Comparison of ENCODE assay signal across 15 cellular contexts in genomic region chr1:161721738-161722343, GRCh38. TPM values are rescaled to one million over a fixed set of nuclear protein-coding genes. Genes with fewer than 3 reads are reported as not detected.
DNase-seq lines count a peak whose midpoint lies in the region; ATAC-seq, FAIRE-seq and TF ChIP-seq lines count a peak whose summit lies in the region.
"Had no signal": no experiment of that assay in that cellular context is flagged by ENCODE, and none has a peak within 500 bp of the region (broad histone marks: within the 10 kb centered on the region; RNA-seq: fewer than 3 reads in every experiment).

No MANE protein-coding gene starts in this region.

- H3K27ac Mint-ChIP-seq in dendritic cell treated with granulocyte-macrophage colony-stimulating factor and Interleukin-4, amounts not matched to agents 40 ng/mL and 50 ng/mL, for 4 days, result peak overlapping the region; percentile 72
- no peak overlapping the region for H3K27ac Mint-ChIP-seq in activated naive CD4-positive, alpha-beta T cell treated with anti-CD3 and anti-CD28 coated beads for 36 hours
- H3K27ac Mint-ChIP-seq: T-cell had no signal

- CTCF ChIA-PET in activated naive CD4-positive, alpha-beta T cell treated with anti-CD3 and anti-CD28 coated beads for 36 hours (lab: Charles Lee), result interaction anchor here (1.0 kb wide), 1 partner anchor 235 kb away, joined by 5 read pairs; no protein-coding TSS in a partner anchor

- peak; percentile 91 for DNase-seq in SIG-M5 treated with dmso at 0.1 percent for 504 hours (lab: John Stamatoyannopoulos, UW; ENCODE audit: unreplicated experiment)
- no peak for DNase-seq in SIG-M5 (lab: John Stamatoyannopoulos, UW)
- peak; percentile 90 for DNase-seq in RCC 7860 (ENCODE audit: low spot score)
- peak; percentile 84 for DNase-seq in stromal cell of bone marrow (ENCODE audit: low read depth)
- DNase-seq in activated naive CD4-positive, alpha-beta T cell treated with anti-CD3 and anti-CD28 coated beads for 36 hours, result no peak
- no peak for DNase-seq in heart right ventricle
- DNase-seq: 8988T, GOT3, substantia nigra had no signal

- H3K27ac ChIP-seq in heart right ventricle, result no peak overlapping the region
- H3K27ac ChIP-seq: epithelial cell of prostate, KMS-11 had no signal

- H3K9me3 Mint-ChIP-seq in dendritic cell treated with granulocyte-macrophage colony-stimulating factor and Interleukin-4, amounts not matched to agents 40 ng/mL and 50 ng/mL, for 4 days, result no peaks in the 10 kb centered on the region
- no peaks in the 10 kb centered on the region for H3K9me3 Mint-ChIP-seq in activated naive CD4-positive, alpha-beta T cell treated with anti-CD3 and anti-CD28 coated beads for 36 hours
- H3K9me3 Mint-ChIP-seq: T-cell had no signal

- ATAC-seq in HG02973 (IDR thresholded peaks at IDR 0.05; ENCODE audit: unreplicated experiment), result no peak
- ATAC-seq in heart right ventricle, result no peak
- ATAC-seq: T-cell had no signal

- no peak overlapping the region for H3K4me3 ChIP-seq in heart right ventricle

- H3K4me3 Mint-ChIP-seq in dendritic cell treated with granulocyte-macrophage colony-stimulating factor and Interleukin-4, amounts not matched to agents 40 ng/mL and 50 ng/mL, for 4 days, result no peak overlapping the region
- no peak overlapping the region for H3K4me3 Mint-ChIP-seq in activated naive CD4-positive, alpha-beta T cell treated with anti-CD3 and anti-CD28 coated beads for 36 hours
- H3K4me3 Mint-ChIP-seq: T-cell had no signal

- 60 to 70% methylated on average over 8 of the region's 8 CpGs for WGBS in heart right ventricle, 2 donors

- H3K27me3 ChIP-seq in heart right ventricle, result peaks cover 0 to 34% (median 17%) of the 10 kb centered on the region in 7 donors

- H3K4me1 ChIP-seq in heart right ventricle, result peaks cover 0 to 41% (median 9%) of the 10 kb centered on the region in 9 donors

- no peaks in the 10 kb centered on the region for H3K36me3 ChIP-seq in heart right ventricle

- FAIRE-seq in RCC 7860 (lab: Jason Lieb, UNC), result peak; percentile 79

- peaks cover 91% of the 10 kb centered on the region for H3K4me1 Mint-ChIP-seq in dendritic cell treated with granulocyte-macrophage colony-stimulating factor and Interleukin-4, amounts not matched to agents 40 ng/mL and 50 ng/mL, for 4 days (ENCODE audit: low read depth)
- H3K4me1 Mint-ChIP-seq in activated naive CD4-positive, alpha-beta T cell treated with anti-CD3 and anti-CD28 coated beads for 36 hours (ENCODE audit: low read depth), result peaks cover 21% of the 10 kb centered on the region

- peaks cover 5% of the 10 kb centered on the region for H3K36me3 Mint-ChIP-seq in dendritic cell treated with granulocyte-macrophage colony-stimulating factor and Interleukin-4, amounts not matched to agents 40 ng/mL and 50 ng/mL, for 4 days (ENCODE audit: low read depth)
- no peaks in the 10 kb centered on the region for H3K36me3 Mint-ChIP-seq in activated naive CD4-positive, alpha-beta T cell treated with anti-CD3 and anti-CD28 coated beads for 36 hours (ENCODE audit: low read depth)
- H3K36me3 Mint-ChIP-seq: T-cell had no signal

- intact Hi-C loops in dendritic cell treated with granulocyte-macrophage colony-stimulating factor and Interleukin-4, amounts not matched to agents 40 ng/mL and 50 ng/mL, for 4 days (cut with micrococcal nuclease), result no loop called here
- intact Hi-C loops in activated naive CD4-positive, alpha-beta T cell treated with anti-CD3 and anti-CD28 coated beads for 36 hours (cut with micrococcal nuclease), result no loop called here
- intact Hi-C loops in heart right ventricle (cut with DNase I), result no loop called here

- TF ChIP-seq CTCF in heart right ventricle (IDR thresholded peaks at IDR 0.05), result no peak

- H3K27me3 Mint-ChIP-seq in dendritic cell treated with granulocyte-macrophage colony-stimulating factor and Interleukin-4, amounts not matched to agents 40 ng/mL and 50 ng/mL, for 4 days, result peaks cover 20% of the 10 kb centered on the region
- H3K27me3 Mint-ChIP-seq in activated naive CD4-positive, alpha-beta T cell treated with anti-CD3 and anti-CD28 coated beads for 36 hours (ENCODE audit: low read depth), result peaks cover 10% of the 10 kb centered on the region

- H3K9me3 ChIP-seq in heart right ventricle, result no peaks in the 10 kb centered on the region

RNA-seq across cellular contexts. Expression of gene FCRLB, which starts 0.5 kb away (rescaled TPM):
- total RNA-seq in activated naive CD4-positive, alpha-beta T cell treated with anti-CD3 and anti-CD28 coated beads for 36 hours, result under 1 TPM; 0.10 TPM
- total RNA-seq in heart right ventricle, result under 1 TPM; 0.11 to 0.88 (median 0.32) TPM
- polyA plus RNA-seq in heart right ventricle, result under 1 TPM; 0.22 to 0.58 TPM

RNA-seq across cellular contexts. Expression of gene FCRLA, which starts 14.8 kb away (rescaled TPM):
- total RNA-seq in activated naive CD4-positive, alpha-beta T cell treated with anti-CD3 and anti-CD28 coated beads for 36 hours, result not detected
- under 1 TPM in 4 of 10 donors, not detected in 6; 0.21 to 1.00 (median 0.41) TPM for total RNA-seq in heart right ventricle
- polyA plus RNA-seq in heart right ventricle, result under 1 TPM; 0.13 to 0.15 TPM
- total RNA-seq: mesenteric fat pad had no signal

RNA-seq across cellular contexts. Expression of gene DUSP12, which starts 27.7 kb away (rescaled TPM):
- 10 to 100 TPM; 28.2 to 28.4 TPM for total RNA-seq in activated naive CD4-positive, alpha-beta T cell treated with anti-CD3 and anti-CD28 coated beads for 36 hours
- 10 to 100 TPM in 1 of 10 donors, 1 to 10 TPM in 9; 3.5 to 10.2 (median 6.6) TPM for total RNA-seq in heart right ventricle
- polyA plus RNA-seq in heart right ventricle, result 10 to 100 TPM; 11.0 to 15.3 TPM

RNA-seq across cellular contexts. Expression of gene ATF6, which starts 44.3 kb away (rescaled TPM):
- total RNA-seq in activated naive CD4-positive, alpha-beta T cell treated with anti-CD3 and anti-CD28 coated beads for 36 hours, result 10 to 100 TPM; 23.5 to 24.6 TPM
- total RNA-seq in heart right ventricle, result 10 to 100 TPM; 13.4 to 20.9 (median 16.0) TPM
- 1 to 10 TPM; 2.6 to 9.4 TPM for polyA plus RNA-seq in heart right ventricle

RNA-seq across cellular contexts. Expression of gene FCGR2B, which starts 58.9 kb away (rescaled TPM):
- not detected for total RNA-seq in activated naive CD4-positive, alpha-beta T cell treated with anti-CD3 and anti-CD28 coated beads for 36 hours
- total RNA-seq in heart right ventricle, result 10 to 100 TPM in 2 of 10 donors, 1 to 10 TPM in 8; 1.7 to 40.9 (median 6.7) TPM
- 1 to 10 TPM; 3.7 to 4.3 TPM for polyA plus RNA-seq in heart right ventricle

Comparison
In these comparisons a context has a peak if more than half of its experiments do, and no peak if none do; other contexts are left out.
1. DNase-seq: peak in SIG-M5 treated with dmso at 0.1 percent for 504 hours (single experiment), RCC 7860 (single experiment) and stromal cell of bone marrow (single experiment); none in SIG-M5 (single experiment), activated naive CD4-positive, alpha-beta T cell treated with anti-CD3 and anti-CD28 coated beads for 36 hours (single experiment) and heart right ventricle (0 of 2).